6 cellular contexts compared by ENCODE assay signal in genomic region chr5:290200-290599, GRCh38. TPM values are rescaled to one million over a fixed set of nuclear protein-coding genes. Genes with fewer than 3 reads are reported as not detected.
DNase-seq lines count a peak whose midpoint lies in the region; ATAC-seq and TF ChIP-seq lines count a peak whose summit lies in the region.
"Not testable (repeated sequence)": the region's sequence is repeated elsewhere in the genome, so short reads cannot be mapped to it uniquely, and the experiment has no call there.
"Had no signal": no experiment of that assay in that cellular context is flagged by ENCODE, and none has a peak within 500 bp of the region (broad histone marks: within the 10 kb centered on the region; RNA-seq: fewer than 3 reads in every experiment).

No MANE protein-coding gene starts in this region.

- DNase-seq in endothelial cell (ENCODE audit: low spot score): not testable (repeated sequence)
- DNase-seq in mesenteric fat pad (ENCODE audit: low spot score) (peak; percentile 43), sigmoid colon (peak; percentile 21), upper lobe of right lung (peak; percentile 31)

- not testable (repeated sequence) for H3K27ac ChIP-seq in BLaER1 treated with 17β-estradiol and CSF1 and Interleukin-3, amounts not matched to agents 10 nM and 100 nM; sigmoid colon; upper lobe of right lung

- H3K36me3 Mint-ChIP-seq in endothelial cell (ENCODE audit: low read depth, unreplicated experiment): peaks cover 32% of the 10 kb centered on the region

- H3K27me3 ChIP-seq in BLaER1 treated with 17β-estradiol and CSF1 and Interleukin-3, amounts not matched to agents 10 nM and 100 nM; sigmoid colon; upper lobe of right lung: not testable (repeated sequence)

- intact Hi-C loops in sigmoid colon (cut with DNase I); upper lobe of right lung (cut with DNase I): not testable (repeated sequence)

- H3K4me3 ChIP-seq in BLaER1 treated with 17β-estradiol and CSF1 and Interleukin-3, amounts not matched to agents 10 nM and 100 nM; sigmoid colon; upper lobe of right lung: not testable (repeated sequence)

- peaks cover 15% of the 10 kb centered on the region for H3K27me3 Mint-ChIP-seq in endothelial cell (ENCODE audit: unreplicated experiment)

- H3K4me1 Mint-ChIP-seq in endothelial cell (ENCODE audit: unreplicated experiment): peaks cover 14% of the 10 kb centered on the region

- not testable (repeated sequence) for TF ChIP-seq CTCF in endothelial cell (IDR thresholded peaks at IDR 0.05; ENCODE audit: unreplicated experiment); sigmoid colon (IDR thresholded peaks at IDR 0.05); upper lobe of right lung (IDR thresholded peaks at IDR 0.05)

- TF ChIP-seq EP300 in sigmoid colon (IDR thresholded peaks at IDR 0.05): not testable (repeated sequence)

- peaks cover 37 to 79% (median 61%) of the 10 kb centered on the region in 11 experiments for H3K36me3 ChIP-seq in BLaER1 treated with 17β-estradiol and CSF1 and Interleukin-3, amounts not matched to agents 10 nM and 100 nM
- H3K36me3 ChIP-seq in sigmoid colon: peaks cover 0 to 13% (median 0%) of the 10 kb centered on the region in 4 donors
- H3K36me3 ChIP-seq in upper lobe of right lung: not testable (repeated sequence)

- not testable (repeated sequence) for H3K9ac ChIP-seq in BLaER1 treated with 17β-estradiol and CSF1 and Interleukin-3, amounts not matched to agents 10 nM and 100 nM

- 92 to 96% methylated on average over 13 of the region's 13 CpGs for WGBS in sigmoid colon, 2 donors

- H3K4me1 ChIP-seq in BLaER1 treated with 17β-estradiol and CSF1 and Interleukin-3, amounts not matched to agents 10 nM and 100 nM: peaks cover 9 to 47% (median 27%) of the 10 kb centered on the region in 10 experiments; a peak in 19 of 20 replicates
- H3K4me1 ChIP-seq in sigmoid colon: peaks cover 0 to 10% (median 0%) of the 10 kb centered on the region in 4 donors
- not testable (repeated sequence) for H3K4me1 ChIP-seq in upper lobe of right lung

- H4K20me1 ChIP-seq in BLaER1 treated with 17β-estradiol and CSF1 and Interleukin-3, amounts not matched to agents 10 nM and 100 nM: peaks cover 5 to 89% (median 42%) of the 10 kb centered on the region in 11 experiments; a peak in 17 of 22 replicates

- not testable (repeated sequence) for TF ChIP-seq POLR2A in sigmoid colon (IDR thresholded peaks at IDR 0.05)

- peak overlapping the region; percentile 24 for H3K27ac Mint-ChIP-seq in endothelial cell (ENCODE audit: unreplicated experiment)

- H3K4me3 Mint-ChIP-seq in endothelial cell (ENCODE audit: unreplicated experiment): not testable (repeated sequence)

- peaks cover 0 to 87% (median 63%) of the 10 kb centered on the region in 11 experiments; a peak in 20 of 22 replicates for H3K9me3 ChIP-seq in BLaER1 treated with 17β-estradiol and CSF1 and Interleukin-3, amounts not matched to agents 10 nM and 100 nM (replicated peaks in 1 of 11)
- H3K9me3 ChIP-seq in sigmoid colon, upper lobe of right lung: not testable (repeated sequence)

- peak overlapping the region in 8 of 11 experiments; percentile 32 to 64 (median 54); a peak in 13 of 22 replicates for H3K4me2 ChIP-seq in BLaER1 treated with 17β-estradiol and CSF1 and Interleukin-3, amounts not matched to agents 10 nM and 100 nM

- ATAC-seq in upper lobe of right lung: not testable (repeated sequence)

- H3K9me3 Mint-ChIP-seq in endothelial cell (ENCODE audit: unreplicated experiment): not testable (repeated sequence)

RNA-seq across cellular contexts. Expression of gene PDCD6, which starts 18.8 kb away (rescaled TPM):
- 101 TPM for total RNA-seq in endothelial cell (ENCODE audit: unreplicated experiment)
- 66.7 TPM for total RNA-seq in mesenteric fat pad
- total RNA-seq in sigmoid colon: 10 to 100 TPM; 47.6 to 69.1 (median 53.5) TPM
- polyA plus RNA-seq in sigmoid colon: 100 to 1,000 TPM; 174 to 231 (median 182) TPM
- 69.5 TPM for total RNA-seq in upper lobe of right lung

RNA-seq across cellular contexts. Expression of gene AHRR, which starts 31.3 kb away (rescaled TPM):
- total RNA-seq in endothelial cell (ENCODE audit: unreplicated experiment) (8.7 TPM), mesenteric fat pad (4.5 TPM), sigmoid colon (1 to 10 TPM in 1 of 4 donors, under 1 TPM in 2, not detected in 1; under 0.01 to 1.4 (median 0.68) TPM), upper lobe of right lung (11.3 TPM)
- polyA plus RNA-seq in sigmoid colon: 1 to 10 TPM in 2 of 3 donors, under 1 TPM in 1; 0.85 to 1.8 (median 1.2) TPM
- polyA plus RNA-seq: CD8-positive, alpha-beta memory T cell had no signal
